ENCODE assay signal across 21 cellular contexts in the genomic region with DNA sequence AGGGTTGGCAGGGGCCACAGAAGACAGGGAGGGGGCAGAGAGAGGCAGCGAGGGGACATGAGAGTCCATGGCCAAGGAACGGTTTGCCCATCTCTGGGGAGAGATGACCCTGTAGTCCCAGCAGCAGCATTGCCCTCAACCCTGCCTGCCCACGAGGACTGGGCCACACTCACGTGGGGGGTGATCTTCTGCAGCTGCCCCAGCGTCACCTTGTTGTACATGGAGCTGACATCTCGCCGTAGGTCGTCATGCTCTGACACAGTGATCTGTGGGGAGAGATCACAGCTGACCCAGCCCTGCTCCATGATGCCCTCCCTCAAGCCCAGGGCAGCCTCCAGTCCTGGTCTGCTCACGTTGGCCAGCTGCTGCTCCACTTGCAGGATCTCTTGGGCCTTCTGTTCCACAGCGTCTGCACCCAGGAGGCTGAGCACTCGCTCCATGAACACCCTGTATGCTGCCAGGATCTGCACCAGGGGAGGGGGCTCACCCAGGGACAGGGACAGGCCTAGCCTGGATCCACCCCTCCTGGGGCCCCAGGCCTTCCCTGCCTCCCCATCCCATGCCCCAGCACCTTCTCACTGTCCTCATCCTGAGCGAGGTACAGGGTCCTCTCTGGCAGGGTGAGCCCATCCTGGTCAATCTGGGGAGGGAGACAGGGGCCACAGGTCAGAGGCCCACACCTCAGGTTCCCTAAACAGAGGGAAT. TPM values are rescaled to one million over a fixed set of nuclear protein-coding genes. Genes with fewer than 3 reads are reported as not detected.
DNase-seq lines count a peak whose midpoint lies in the region; ATAC-seq, FAIRE-seq and TF ChIP-seq lines count a peak whose summit lies in the region.
"Had no signal": no experiment of that assay in that cellular context is flagged by ENCODE, and none has a peak within 500 bp of the region (broad histone marks: within the 10 kb centered on the region; RNA-seq: fewer than 3 reads in every experiment).

No MANE protein-coding gene starts in this region.

- H3K36me3 Mint-ChIP-seq in type B pancreatic cell = no peaks in the 10 kb centered on the region
- H3K36me3 Mint-ChIP-seq in Caco-2 (ENCODE audit: insufficient read depth, unreplicated experiment) = no peaks in the 10 kb centered on the region
- H3K36me3 Mint-ChIP-seq: stimulated activated memory B cell treated with anti-CD40 and anti-IgM and Interleukin-4, amounts not matched to agents 10 μg/mL and 1 μg/mL and 100 μg/mL, for 72 hours had no signal

- FAIRE-seq in HepG2 (lab: Jason Lieb, UNC) = no peak

- H3K9me3 Mint-ChIP-seq in type B pancreatic cell = no peaks in the 10 kb centered on the region
- no peaks in the 10 kb centered on the region for H3K9me3 Mint-ChIP-seq in Caco-2 (ENCODE audit: unreplicated experiment)
- H3K9me3 Mint-ChIP-seq: stimulated activated memory B cell treated with anti-CD40 and anti-IgM and Interleukin-4, amounts not matched to agents 10 μg/mL and 1 μg/mL and 100 μg/mL, for 72 hours had no signal

- H3K36me3 ChIP-seq in left ventricle myocardium inferior (no peaks in the 10 kb centered on the region), HepG2 (replicated peaks in 1 of 2; ENCODE audit: control insufficient read depth in 1 of 2, insufficient read depth in 2 of 2, low read length in 2 of 2) (no peaks in the 10 kb centered on the region), Karpas-422 (ENCODE audit: insufficient read depth, low read length) (no peaks in the 10 kb centered on the region), Caco-2 (ENCODE audit: control insufficient read depth, insufficient read depth, low read length) (no peaks in the 10 kb centered on the region)
- H3K36me3 ChIP-seq: neutrophil, right atrium auricular region, thyroid gland had no signal

- H3K27me3 Mint-ChIP-seq in type B pancreatic cell (peaks cover 58% of the 10 kb centered on the region), Caco-2 (ENCODE audit: insufficient read depth, unreplicated experiment) (no peaks in the 10 kb centered on the region)

- POLR2A ChIA-PET in HepG2 (lab: Yijun Ruan, JAX) = no interaction called here
- POLR2A ChIA-PET in Caco-2 (lab: Charles Lee) = no interaction called here

- TF ChIP-seq POLR2A in HepG2 (IDR thresholded peaks at IDR 0.05; ENCODE audit: insufficient read depth in 1 of 2, low read depth in 2 of 2, low read length in 2 of 2) = no peak

- H3K4me1 ChIP-seq in left ventricle myocardium inferior (peaks cover 19% of the 10 kb centered on the region), HepG2 (ENCODE audit: insufficient read depth, low read length) (no peaks in the 10 kb centered on the region), Karpas-422 (ENCODE audit: low read length) (no peaks in the 10 kb centered on the region), Caco-2 (no peaks in the 10 kb centered on the region)
- H3K4me1 ChIP-seq: foreskin keratinocyte had no signal

- CTCF ChIA-PET in HepG2 (lab: Yijun Ruan, JAX; ENCODE audit: low intra/inter-chr PET ratio, low total read pairs) = no interaction called here
- CTCF ChIA-PET in Caco-2 (lab: Charles Lee) = no interaction called here

- H3K4me1 Mint-ChIP-seq in type B pancreatic cell (ENCODE audit: unreplicated experiment) = no peaks in the 10 kb centered on the region
- no peaks in the 10 kb centered on the region for H3K4me1 Mint-ChIP-seq in Caco-2 (ENCODE audit: low read depth, unreplicated experiment)

- H3K4me3 Mint-ChIP-seq in type B pancreatic cell (peak overlapping the region; percentile 59), Caco-2 (ENCODE audit: unreplicated experiment) (no peak overlapping the region)
- H3K4me3 Mint-ChIP-seq: stimulated activated memory B cell treated with anti-CD40 and anti-IgM and Interleukin-4, amounts not matched to agents 10 μg/mL and 1 μg/mL and 100 μg/mL, for 72 hours had no signal

- H3K4me3 ChIP-seq in left ventricle myocardium inferior (no peak overlapping the region), HepG2 (replicated peaks in 1 of 3; ENCODE audit: insufficient read depth in 1 of 3, low read depth in 2 of 3, low read length in 3 of 3) (no peak overlapping the region), Karpas-422 (ENCODE audit: low read length) (no peak overlapping the region), Caco-2 (ENCODE audit: low read depth, low read length) (no peak overlapping the region)
- H3K4me3 ChIP-seq: right atrium auricular region, thyroid gland had no signal

- no peaks in the 10 kb centered on the region for H3K79me2 ChIP-seq in HepG2 (ENCODE audit: insufficient read depth, low read length)
- no peaks in the 10 kb centered on the region for H3K79me2 ChIP-seq in Karpas-422 (ENCODE audit: low read length)

- H2AFZ ChIP-seq in HepG2 (ENCODE audit: low read length) = no peak overlapping the region
- no peak overlapping the region for H2AFZ ChIP-seq in Karpas-422 (ENCODE audit: low read length)

- BruUV-seq in HepG2 (replicated peaks; lab: Mats Ljungman, UMichigan) = no TSS peak
- BruUV-seq in Caco-2 (replicated peaks; lab: Mats Ljungman, UMichigan) = no TSS peak

- TF ChIP-seq EP300 in HepG2 (IDR thresholded peaks at IDR 0.05; ENCODE audit: low read depth in 2 of 2, low read length in 2 of 2) = no peak
- no peak for TF ChIP-seq EP300 in HepG2 (CRISPR knock-in tag; IDR thresholded peaks at IDR 0.05; ENCODE audit: borderline replicate concordance)

- TF ChIP-seq CTCF in left ventricle myocardium inferior (IDR thresholded peaks at IDR 0.05; ENCODE audit: borderline replicate concordance) (no peak), HepG2 (CRISPR knock-in tag; IDR thresholded peaks at IDR 0.05) (no peak), type B pancreatic cell (conservative IDR thresholded peaks at IDR 0.05) (no peak), Caco-2 (IDR thresholded peaks at IDR 0.05; ENCODE audit: insufficient read depth in 1 of 2, low read depth in 1 of 2, low read length in 1 of 2, severe bottlenecking in 1 of 2, unreplicated experiment in 1 of 2) (no peak)

- H4K20me1 ChIP-seq in HepG2 (ENCODE audit: insufficient read depth, low read length) (no peaks in the 10 kb centered on the region; the same call in 1 of the 2 replicates), Karpas-422 (ENCODE audit: insufficient read depth, low read depth, low read length) (no peaks in the 10 kb centered on the region)

- H3K27me3 ChIP-seq in left ventricle myocardium inferior (ENCODE audit: low read depth) (peaks cover 100% of the 10 kb centered on the region), HepG2 (ENCODE audit: control insufficient read depth in 1 of 2, insufficient read depth in 2 of 2, low read length in 2 of 2) (peaks cover 28 to 88% of the 10 kb centered on the region in 2 experiments), Karpas-422 (ENCODE audit: low read length) (no peaks in the 10 kb centered on the region), Caco-2 (replicated peaks; ENCODE audit: control insufficient read depth, insufficient read depth, low read length) (no peaks in the 10 kb centered on the region)

- no peak overlapping the region for H3K27ac ChIP-seq in left ventricle myocardium inferior (replicated peaks)
- H3K27ac ChIP-seq in HepG2 (ENCODE audit: extremely low read length, insufficient read depth, low read length) = no peak overlapping the region
- H3K27ac ChIP-seq in Karpas-422 (ENCODE audit: low read length) = no peak overlapping the region
- H3K27ac ChIP-seq: dorsolateral prefrontal cortex, foreskin keratinocyte, neutrophil, right atrium auricular region, thyroid gland had no signal

- H3K4me2 ChIP-seq in HepG2 (ENCODE audit: low read depth, low read length) (no peak overlapping the region), Karpas-422 (ENCODE audit: low read depth, low read length, poor library complexity, severe bottlenecking) (no peak overlapping the region)

- WGBS in HepG2 (ENCODE audit: low lambda C conversion rate) = 17% methylated on average over 6 of the region's 12 CpGs

- in situ Hi-C loops in HepG2 (cut with HindIII; ENCODE audit: extremely low pct_ligation_motif_present, low pct_unique_long_range_greater_than_20kb) = no loop called here

- no peak overlapping the region for H3K9ac ChIP-seq in HepG2 (ENCODE audit: insufficient read depth, low read depth, low read length)
- no peak overlapping the region for H3K9ac ChIP-seq in Karpas-422 (ENCODE audit: low read length)

- ATAC-seq in left ventricle myocardium superior (no peak), HepG2 (no peak)
- ATAC-seq: foreskin keratinocyte; PC-3; stimulated activated memory B cell treated with anti-CD40 and anti-IgM and Interleukin-4, amounts not matched to agents 10 μg/mL and 1 μg/mL and 100 μg/mL, for 72 hours had no signal

- DNase-seq in left ventricle myocardium inferior (peak; percentile 4), left ventricle myocardium superior (no peak), HepG2 (ENCODE audit: low spot score) (no peak), type B pancreatic cell (ENCODE audit: extremely low spot score, unreplicated experiment) (no peak), Karpas-422 (no peak), Caco-2 (no peak)
- DNase-seq in activated CD8-positive, alpha-beta memory T cell treated with anti-CD3 and anti-CD28 coated beads, Interleukin-2, amount 50 U/mL, for 4 hours = peak; percentile 9
- no peak for DNase-seq in NK-92 treated with Interleukin-12 subunit alpha and Interleukin-12 subunit beta, amount 100 ng/mL, for 24 hours (lab: John Stamatoyannopoulos, UW)
- DNase-seq: DND-41, foreskin keratinocyte, MM.1S, NCI-H1436 treated with DMSO at 0.1 percent for 48 hours, NCI-H748 treated with DMSO at 0.1 percent for 48 hours, PC-3, thyroid gland had no signal

- no peaks in the 10 kb centered on the region for H3K9me2 ChIP-seq in Karpas-422 (replicated peaks; ENCODE audit: insufficient read depth, low read length)

- intact Hi-C loops in left ventricle myocardium inferior (cut with micrococcal nuclease) = no loop called here
- intact Hi-C loops in left ventricle myocardium superior (cut with micrococcal nuclease) = no loop called here
- intact Hi-C loops in HepG2 (cut with micrococcal nuclease; ENCODE audit: unreplicated experiment) = no loop called here
- intact Hi-C loops in Caco-2 (cut with micrococcal nuclease; ENCODE audit: unreplicated experiment) = no loop called here

- H3K27ac Mint-ChIP-seq in type B pancreatic cell = no peak overlapping the region
- no peak overlapping the region for H3K27ac Mint-ChIP-seq in Caco-2 (ENCODE audit: unreplicated experiment)
- H3K27ac Mint-ChIP-seq: stimulated activated memory B cell treated with anti-CD40 and anti-IgM and Interleukin-4, amounts not matched to agents 10 μg/mL and 1 μg/mL and 100 μg/mL, for 72 hours had no signal

- H3K9me3 ChIP-seq in left ventricle myocardium inferior (replicated peaks) = no peaks in the 10 kb centered on the region
- no peaks in the 10 kb centered on the region for H3K9me3 ChIP-seq in HepG2 (ENCODE audit: low read length)
- H3K9me3 ChIP-seq in Karpas-422 (ENCODE audit: low read length) = no peaks in the 10 kb centered on the region
- no peaks in the 10 kb centered on the region for H3K9me3 ChIP-seq in Caco-2
- H3K9me3 ChIP-seq: neutrophil, right atrium auricular region, thyroid gland had no signal

- no peak for TF ChIP-seq RAD21 in HepG2 (CRISPR knock-in tag; IDR thresholded peaks at IDR 0.05)

RNA-seq across cellular contexts. Expression of a gene that starts 2.9 kb away (rescaled TPM):
- total RNA-seq in left ventricle myocardium inferior (not detected), left ventricle myocardium superior (0.37 TPM), HepG2 (2016; rRNA removed; fragmentation: Illumina TruSeq; extraction: Trizol) (not detected in 2 replicates), type B pancreatic cell (ENCODE audit: low replicate concordance) (7.8 and 9.6 TPM in 2 replicates), Caco-2 (2022) (6.4 and 8.9 TPM in 2 replicates)
- not detected in 2 replicates for total RNA-seq in HepG2 (2016; cell fraction: cytosol; rRNA removed; fragmentation: Illumina TruSeq; extraction: Trizol; ENCODE audit: low read depth)
- total RNA-seq in HepG2 (2016; cell fraction: insoluble cytoplasmic fraction; rRNA removed; fragmentation: Illumina TruSeq; extraction: Trizol) = not detected in 2 replicates
- not detected in 2 replicates for total RNA-seq in HepG2 (2016; cell fraction: membrane; rRNA removed; fragmentation: Illumina TruSeq; extraction: Trizol)
- not detected in 2 replicates for total RNA-seq in HepG2 (2016; cell fraction: nucleus; rRNA removed; fragmentation: Illumina TruSeq; extraction: Trizol)
- polyA plus RNA-seq in HepG2 (2011; rRNA removed) = not detected in 2 replicates
- polyA plus RNA-seq in HepG2 (2011; cell fraction: cytosol; rRNA removed) = 0.06 TPM in 1 of 2 replicates, not detected in the other
- polyA plus RNA-seq in HepG2 (2011; cell fraction: nucleus; rRNA removed) = 0.05 TPM in 1 of 2 replicates, not detected in the other
- polyA plus RNA-seq in HepG2 (2012) = not detected in 2 replicates
- polyA plus RNA-seq in HepG2 (2016; cell fraction: cytosol; fragmentation: Illumina TruSeq; extraction: Trizol; ENCODE audit: low read depth) = not detected in 2 replicates
- polyA plus RNA-seq in HepG2 (2016; cell fraction: insoluble cytoplasmic fraction; fragmentation: Illumina TruSeq; extraction: Trizol; ENCODE audit: low read depth) = not detected in 2 replicates
- polyA plus RNA-seq in HepG2 (2016; cell fraction: membrane; fragmentation: Illumina TruSeq; extraction: Trizol; ENCODE audit: low read depth) = not detected in 2 replicates
- not detected in 2 replicates for polyA plus RNA-seq in HepG2 (2016; cell fraction: nucleus; fragmentation: Illumina TruSeq; extraction: Trizol; ENCODE audit: insufficient read depth, low read depth)
- not detected in 2 replicates for polyA minus RNA-seq in HepG2 (2011; rRNA and poly(A)+ RNA removed; ENCODE audit: low replicate concordance)
- polyA minus RNA-seq in HepG2 (2011; cell fraction: cytosol; rRNA and poly(A)+ RNA removed) = not detected in 2 replicates
- polyA minus RNA-seq in HepG2 (2011; cell fraction: nucleus; rRNA and poly(A)+ RNA removed) = not detected in 2 replicates
- total RNA-seq in Karpas-422 (2014; rRNA removed; shearing (Covaris generic); ENCODE audit: low replicate concordance) = not detected in 2 replicates
- total RNA-seq: epithelial cell of proximal tubule, foreskin keratinocyte, PC-3, right atrium auricular region had no signal
- polyA plus RNA-seq: foreskin keratinocyte had no signal

RNA-seq across cellular contexts. Expression of a gene that starts 28.8 kb away (rescaled TPM):
- not detected for total RNA-seq in left ventricle myocardium inferior
- total RNA-seq in left ventricle myocardium superior = not detected
- not detected in 2 replicates for total RNA-seq in HepG2 (2016; rRNA removed; fragmentation: Illumina TruSeq; extraction: Trizol)
- total RNA-seq in HepG2 (2016; cell fraction: cytosol; rRNA removed; fragmentation: Illumina TruSeq; extraction: Trizol; ENCODE audit: low read depth) = not detected in 2 replicates
- total RNA-seq in HepG2 (2016; cell fraction: insoluble cytoplasmic fraction; rRNA removed; fragmentation: Illumina TruSeq; extraction: Trizol) = not detected in 2 replicates
- not detected in 2 replicates for total RNA-seq in HepG2 (2016; cell fraction: membrane; rRNA removed; fragmentation: Illumina TruSeq; extraction: Trizol)
- total RNA-seq in HepG2 (2016; cell fraction: nucleus; rRNA removed; fragmentation: Illumina TruSeq; extraction: Trizol) = not detected in 2 replicates
- 0.03 TPM in 1 of 2 replicates, not detected in the other for polyA plus RNA-seq in HepG2 (2011; rRNA removed)
- polyA plus RNA-seq in HepG2 (2011; cell fraction: cytosol; rRNA removed) = 0.03 and 0.05 TPM in 2 replicates
- polyA plus RNA-seq in HepG2 (2011; cell fraction: nucleus; rRNA removed) = 0.07 TPM in 1 of 2 replicates, not detected in the other
- not detected in 2 replicates for polyA plus RNA-seq in HepG2 (2012)
- not detected in 2 replicates for polyA plus RNA-seq in HepG2 (2016; cell fraction: cytosol; fragmentation: Illumina TruSeq; extraction: Trizol; ENCODE audit: low read depth)
- not detected in 2 replicates for polyA plus RNA-seq in HepG2 (2016; cell fraction: insoluble cytoplasmic fraction; fragmentation: Illumina TruSeq; extraction: Trizol; ENCODE audit: low read depth)
- not detected in 2 replicates for polyA plus RNA-seq in HepG2 (2016; cell fraction: membrane; fragmentation: Illumina TruSeq; extraction: Trizol; ENCODE audit: low read depth)
- polyA plus RNA-seq in HepG2 (2016; cell fraction: nucleus; fragmentation: Illumina TruSeq; extraction: Trizol; ENCODE audit: insufficient read depth, low read depth) = not detected in 2 replicates
- 0.42 TPM in 1 of 2 replicates, not detected in the other for polyA minus RNA-seq in HepG2 (2011; rRNA and poly(A)+ RNA removed; ENCODE audit: low replicate concordance)
- not detected in 2 replicates for polyA minus RNA-seq in HepG2 (2011; cell fraction: cytosol; rRNA and poly(A)+ RNA removed)
- not detected in 2 replicates for polyA minus RNA-seq in HepG2 (2011; cell fraction: nucleus; rRNA and poly(A)+ RNA removed)
- total RNA-seq in type B pancreatic cell (ENCODE audit: low replicate concordance) = 1.5 and 6.5 TPM in 2 replicates
- not detected in 2 replicates for total RNA-seq in Karpas-422 (2014; rRNA removed; shearing (Covaris generic); ENCODE audit: low replicate concordance)
- 4.4 and 5.3 TPM in 2 replicates for total RNA-seq in Caco-2 (2022)
- total RNA-seq: dorsolateral prefrontal cortex, epithelial cell of proximal tubule, foreskin keratinocyte, PC-3, right atrium auricular region, thyroid gland had no signal
- polyA plus RNA-seq: foreskin keratinocyte had no signal

RNA-seq across cellular contexts. Expression of a gene that starts 35.4 kb away (rescaled TPM):
- total RNA-seq in left ventricle myocardium inferior (not detected), left ventricle myocardium superior (0.15 TPM), HepG2 (2016; rRNA removed; fragmentation: Illumina TruSeq; extraction: Trizol) (not detected in 2 replicates), type B pancreatic cell (ENCODE audit: low replicate concordance) (0.34 TPM in 1 of 2 replicates, not detected in the other), Caco-2 (2022) (not detected in 2 replicates)
- total RNA-seq in HepG2 (2016; cell fraction: cytosol; rRNA removed; fragmentation: Illumina TruSeq; extraction: Trizol; ENCODE audit: low read depth) = not detected in 2 replicates
- 0.09 TPM in 1 of 2 replicates, not detected in the other for total RNA-seq in HepG2 (2016; cell fraction: insoluble cytoplasmic fraction; rRNA removed; fragmentation: Illumina TruSeq; extraction: Trizol)
- total RNA-seq in HepG2 (2016; cell fraction: membrane; rRNA removed; fragmentation: Illumina TruSeq; extraction: Trizol) = not detected in 2 replicates
- not detected in 2 replicates for total RNA-seq in HepG2 (2016; cell fraction: nucleus; rRNA removed; fragmentation: Illumina TruSeq; extraction: Trizol)
- not detected in 2 replicates for polyA plus RNA-seq in HepG2 (2011; rRNA removed)
- polyA plus RNA-seq in HepG2 (2011; cell fraction: cytosol; rRNA removed) = not detected in 2 replicates
- not detected in 2 replicates for polyA plus RNA-seq in HepG2 (2011; cell fraction: nucleus; rRNA removed)
- not detected in 2 replicates for polyA plus RNA-seq in HepG2 (2012)
- not detected in 2 replicates for polyA plus RNA-seq in HepG2 (2016; cell fraction: cytosol; fragmentation: Illumina TruSeq; extraction: Trizol; ENCODE audit: low read depth)
- not detected in 2 replicates for polyA plus RNA-seq in HepG2 (2016; cell fraction: insoluble cytoplasmic fraction; fragmentation: Illumina TruSeq; extraction: Trizol; ENCODE audit: low read depth)
- not detected in 2 replicates for polyA plus RNA-seq in HepG2 (2016; cell fraction: membrane; fragmentation: Illumina TruSeq; extraction: Trizol; ENCODE audit: low read depth)
- not detected in 2 replicates for polyA plus RNA-seq in HepG2 (2016; cell fraction: nucleus; fragmentation: Illumina TruSeq; extraction: Trizol; ENCODE audit: insufficient read depth, low read depth)
- not detected in 2 replicates for polyA minus RNA-seq in HepG2 (2011; rRNA and poly(A)+ RNA removed; ENCODE audit: low replicate concordance)
- not detected in 2 replicates for polyA minus RNA-seq in HepG2 (2011; cell fraction: cytosol; rRNA and poly(A)+ RNA removed)
- not detected in 2 replicates for polyA minus RNA-seq in HepG2 (2011; cell fraction: nucleus; rRNA and poly(A)+ RNA removed)
- not detected in 2 replicates for total RNA-seq in Karpas-422 (2014; rRNA removed; shearing (Covaris generic); ENCODE audit: low replicate concordance)
- total RNA-seq: epithelial cell of proximal tubule, foreskin keratinocyte, mesenteric fat pad, PC-3, thyroid gland had no signal
- polyA plus RNA-seq: foreskin keratinocyte had no signal

RNA-seq across cellular contexts. Expression of a gene that starts 41.2 kb away (rescaled TPM):
- total RNA-seq in left ventricle myocardium inferior (not detected), left ventricle myocardium superior (not detected), HepG2 (2016; rRNA removed; fragmentation: Illumina TruSeq; extraction: Trizol) (0.10 TPM in 1 of 2 replicates, not detected in the other), type B pancreatic cell (ENCODE audit: low replicate concordance) (0.60 TPM in 1 of 2 replicates, not detected in the other), Caco-2 (2022) (not detected in 2 replicates)
- not detected in 2 replicates for total RNA-seq in HepG2 (2016; cell fraction: cytosol; rRNA removed; fragmentation: Illumina TruSeq; extraction: Trizol; ENCODE audit: low read depth)
- not detected in 2 replicates for total RNA-seq in HepG2 (2016; cell fraction: insoluble cytoplasmic fraction; rRNA removed; fragmentation: Illumina TruSeq; extraction: Trizol)
- total RNA-seq in HepG2 (2016; cell fraction: membrane; rRNA removed; fragmentation: Illumina TruSeq; extraction: Trizol) = 0.07 and 0.25 TPM in 2 replicates
- not detected in 2 replicates for total RNA-seq in HepG2 (2016; cell fraction: nucleus; rRNA removed; fragmentation: Illumina TruSeq; extraction: Trizol)
- polyA plus RNA-seq in HepG2 (2011; rRNA removed) = 0.13 and 0.18 TPM in 2 replicates
- polyA plus RNA-seq in HepG2 (2011; cell fraction: cytosol; rRNA removed) = 0.08 and 0.14 TPM in 2 replicates
- polyA plus RNA-seq in HepG2 (2011; cell fraction: nucleus; rRNA removed) = 0.12 and 0.24 TPM in 2 replicates
- polyA plus RNA-seq in HepG2 (2012) = 0.13 and 0.32 TPM in 2 replicates
- 0.10 and 0.12 TPM in 2 replicates for polyA plus RNA-seq in HepG2 (2016; cell fraction: cytosol; fragmentation: Illumina TruSeq; extraction: Trizol; ENCODE audit: low read depth)
- not detected in 2 replicates for polyA plus RNA-seq in HepG2 (2016; cell fraction: insoluble cytoplasmic fraction; fragmentation: Illumina TruSeq; extraction: Trizol; ENCODE audit: low read depth)
- polyA plus RNA-seq in HepG2 (2016; cell fraction: membrane; fragmentation: Illumina TruSeq; extraction: Trizol; ENCODE audit: low read depth) = 0.11 and 0.52 TPM in 2 replicates
- 0.26 TPM in 1 of 2 replicates, not detected in the other for polyA plus RNA-seq in HepG2 (2016; cell fraction: nucleus; fragmentation: Illumina TruSeq; extraction: Trizol; ENCODE audit: insufficient read depth, low read depth)
- 0.28 TPM in 1 of 2 replicates, not detected in the other for polyA minus RNA-seq in HepG2 (2011; rRNA and poly(A)+ RNA removed; ENCODE audit: low replicate concordance)
- not detected in 2 replicates for polyA minus RNA-seq in HepG2 (2011; cell fraction: cytosol; rRNA and poly(A)+ RNA removed)
- not detected in 2 replicates for polyA minus RNA-seq in HepG2 (2011; cell fraction: nucleus; rRNA and poly(A)+ RNA removed)
- total RNA-seq in Karpas-422 (2014; rRNA removed; shearing (Covaris generic); ENCODE audit: low replicate concordance) = not detected in 2 replicates
- total RNA-seq: epithelial cell of proximal tubule, foreskin keratinocyte, mesenteric fat pad, PC-3, thyroid gland had no signal
- polyA plus RNA-seq: foreskin keratinocyte had no signal

RNA-seq across cellular contexts. Expression of a gene that starts 54.7 kb away (rescaled TPM):
- not detected for total RNA-seq in left ventricle myocardium inferior
- total RNA-seq in left ventricle myocardium superior = not detected
- not detected in 2 replicates for total RNA-seq in HepG2 (2016; rRNA removed; fragmentation: Illumina TruSeq; extraction: Trizol)
- not detected in 2 replicates for total RNA-seq in HepG2 (2016; cell fraction: cytosol; rRNA removed; fragmentation: Illumina TruSeq; extraction: Trizol; ENCODE audit: low read depth)
- total RNA-seq in HepG2 (2016; cell fraction: insoluble cytoplasmic fraction; rRNA removed; fragmentation: Illumina TruSeq; extraction: Trizol) = not detected in 2 replicates
- total RNA-seq in HepG2 (2016; cell fraction: membrane; rRNA removed; fragmentation: Illumina TruSeq; extraction: Trizol) = not detected in 2 replicates
- not detected in 2 replicates for total RNA-seq in HepG2 (2016; cell fraction: nucleus; rRNA removed; fragmentation: Illumina TruSeq; extraction: Trizol)
- polyA plus RNA-seq in HepG2 (2011; rRNA removed) = not detected in 2 replicates
- polyA plus RNA-seq in HepG2 (2011; cell fraction: cytosol; rRNA removed) = not detected in 2 replicates
- polyA plus RNA-seq in HepG2 (2011; cell fraction: nucleus; rRNA removed) = not detected in 2 replicates
- 0.05 and 0.21 TPM in 2 replicates for polyA plus RNA-seq in HepG2 (2012)
- not detected in 2 replicates for polyA plus RNA-seq in HepG2 (2016; cell fraction: cytosol; fragmentation: Illumina TruSeq; extraction: Trizol; ENCODE audit: low read depth)
- polyA plus RNA-seq in HepG2 (2016; cell fraction: insoluble cytoplasmic fraction; fragmentation: Illumina TruSeq; extraction: Trizol; ENCODE audit: low read depth) = not detected in 2 replicates
- not detected in 2 replicates for polyA plus RNA-seq in HepG2 (2016; cell fraction: membrane; fragmentation: Illumina TruSeq; extraction: Trizol; ENCODE audit: low read depth)
- polyA plus RNA-seq in HepG2 (2016; cell fraction: nucleus; fragmentation: Illumina TruSeq; extraction: Trizol; ENCODE audit: insufficient read depth, low read depth) = not detected in 2 replicates
- not detected in 2 replicates for polyA minus RNA-seq in HepG2 (2011; rRNA and poly(A)+ RNA removed; ENCODE audit: low replicate concordance)
- not detected in 2 replicates for polyA minus RNA-seq in HepG2 (2011; cell fraction: cytosol; rRNA and poly(A)+ RNA removed)
- not detected in 2 replicates for polyA minus RNA-seq in HepG2 (2011; cell fraction: nucleus; rRNA and poly(A)+ RNA removed)
- 0.50 and 0.87 TPM in 2 replicates for total RNA-seq in type B pancreatic cell (ENCODE audit: low replicate concordance)
- total RNA-seq in Karpas-422 (2014; rRNA removed; shearing (Covaris generic); ENCODE audit: low replicate concordance) = not detected in 2 replicates
- total RNA-seq in Caco-2 (2022) = not detected in 2 replicates
- total RNA-seq: dorsolateral prefrontal cortex, epithelial cell of proximal tubule, foreskin keratinocyte, mesenteric fat pad, PC-3, right atrium auricular region, thyroid gland had no signal
- polyA plus RNA-seq: foreskin keratinocyte had no signal

Comparison
In these comparisons a context has a peak if more than half of its experiments do, and no peak if none do; other contexts are left out.
1. DNase-seq: peak in left ventricle myocardium inferior (single experiment) and activated CD8-positive, alpha-beta memory T cell treated with anti-CD3 and anti-CD28 coated beads, Interleukin-2, amount 50 U/mL, for 4 hours (single experiment); none in left ventricle myocardium superior (single experiment), HepG2 (single experiment), type B pancreatic cell (single experiment), NK-92 treated with Interleukin-12 subunit alpha and Interleukin-12 subunit beta, amount 100 ng/mL, for 24 hours (single experiment), Karpas-422 (single experiment) and Caco-2 (0 of 2).